ENCODE assay signal across 1 cellular context in the genomic region with DNA sequence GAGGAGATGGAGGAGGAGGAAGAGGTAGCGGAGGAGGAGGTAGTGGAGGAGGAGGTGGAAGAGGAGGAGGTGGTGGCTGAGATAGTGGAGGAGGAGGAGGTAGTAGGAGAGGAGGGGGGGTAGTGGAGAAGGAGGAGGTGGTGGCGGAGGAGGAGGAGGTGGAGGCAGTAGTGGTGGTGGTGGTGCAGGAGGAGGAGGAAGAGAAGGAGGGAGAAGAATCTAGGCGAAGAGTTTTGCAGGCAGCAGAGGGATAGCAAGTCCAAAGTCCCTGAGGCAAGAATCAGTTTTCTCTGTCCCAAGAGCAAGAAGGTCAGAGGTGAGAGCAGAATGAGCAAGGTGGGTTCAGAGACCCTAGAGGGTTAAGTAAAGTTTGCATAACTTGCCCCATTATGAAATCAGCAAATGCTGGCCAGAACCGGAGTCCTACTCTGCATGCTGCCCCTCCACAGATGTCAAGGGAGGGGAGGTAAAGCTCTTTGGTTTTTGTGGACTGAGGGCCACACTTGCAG.
TF ChIP-seq lines count a peak whose summit lies in the region.

No MANE protein-coding gene starts in this region.

TF ChIP-seq in K562, 482 proteins besides CTCF, POLR2A, EP300 and RAD21 (continued from another document and continues in another):
- TF ChIP-seq, protein P1, sequence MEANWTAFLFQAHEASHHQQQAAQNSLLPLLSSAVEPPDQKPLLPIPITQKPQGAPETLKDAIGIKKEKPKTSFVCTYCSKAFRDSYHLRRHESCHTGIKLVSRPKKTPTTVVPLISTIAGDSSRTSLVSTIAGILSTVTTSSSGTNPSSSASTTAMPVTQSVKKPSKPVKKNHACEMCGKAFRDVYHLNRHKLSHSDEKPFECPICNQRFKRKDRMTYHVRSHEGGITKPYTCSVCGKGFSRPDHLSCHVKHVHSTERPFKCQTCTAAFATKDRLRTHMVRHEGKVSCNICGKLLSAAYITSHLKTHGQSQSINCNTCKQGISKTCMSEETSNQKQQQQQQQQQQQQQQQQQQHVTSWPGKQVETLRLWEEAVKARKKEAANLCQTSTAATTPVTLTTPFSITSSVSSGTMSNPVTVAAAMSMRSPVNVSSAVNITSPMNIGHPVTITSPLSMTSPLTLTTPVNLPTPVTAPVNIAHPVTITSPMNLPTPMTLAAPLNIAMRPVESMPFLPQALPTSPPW (CRISPR knock-in tag; IDR thresholded peaks at IDR 0.05), result peak; percentile 79
- TF ChIP-seq, protein P2, sequence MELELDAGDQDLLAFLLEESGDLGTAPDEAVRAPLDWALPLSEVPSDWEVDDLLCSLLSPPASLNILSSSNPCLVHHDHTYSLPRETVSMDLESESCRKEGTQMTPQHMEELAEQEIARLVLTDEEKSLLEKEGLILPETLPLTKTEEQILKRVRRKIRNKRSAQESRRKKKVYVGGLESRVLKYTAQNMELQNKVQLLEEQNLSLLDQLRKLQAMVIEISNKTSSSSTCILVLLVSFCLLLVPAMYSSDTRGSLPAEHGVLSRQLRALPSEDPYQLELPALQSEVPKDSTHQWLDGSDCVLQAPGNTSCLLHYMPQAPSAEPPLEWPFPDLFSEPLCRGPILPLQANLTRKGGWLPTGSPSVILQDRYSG (tag; conservative IDR thresholded peaks at IDR 0.05; ENCODE audit: low read depth), result no peak
- TF ChIP-seq FUS (optimal IDR thresholded peaks at IDR 0.05; ENCODE audit: low read depth, low read length), result no peak
- 0 out of 2 replicates have a peak, but pooled peaks have one; percentile 50 for TF ChIP-seq CBX1 (IDR thresholded peaks at IDR 0.05; ENCODE audit: low read depth)
- TF ChIP-seq TEAD1 (CRISPR knock-in tag; IDR thresholded peaks at IDR 0.05), result no peak
- TF ChIP-seq, protein P3, sequence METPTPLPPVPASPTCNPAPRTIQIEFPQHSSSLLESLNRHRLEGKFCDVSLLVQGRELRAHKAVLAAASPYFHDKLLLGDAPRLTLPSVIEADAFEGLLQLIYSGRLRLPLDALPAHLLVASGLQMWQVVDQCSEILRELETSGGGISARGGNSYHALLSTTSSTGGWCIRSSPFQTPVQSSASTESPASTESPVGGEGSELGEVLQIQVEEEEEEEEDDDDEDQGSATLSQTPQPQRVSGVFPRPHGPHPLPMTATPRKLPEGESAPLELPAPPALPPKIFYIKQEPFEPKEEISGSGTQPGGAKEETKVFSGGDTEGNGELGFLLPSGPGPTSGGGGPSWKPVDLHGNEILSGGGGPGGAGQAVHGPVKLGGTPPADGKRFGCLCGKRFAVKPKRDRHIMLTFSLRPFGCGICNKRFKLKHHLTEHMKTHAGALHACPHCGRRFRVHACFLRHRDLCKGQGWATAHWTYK (CRISPR knock-in tag; IDR thresholded peaks at IDR 0.05), result no peak
- TF ChIP-seq ARID2 (IDR thresholded peaks at IDR 0.05), result no peak
- TF ChIP-seq, protein P4, sequence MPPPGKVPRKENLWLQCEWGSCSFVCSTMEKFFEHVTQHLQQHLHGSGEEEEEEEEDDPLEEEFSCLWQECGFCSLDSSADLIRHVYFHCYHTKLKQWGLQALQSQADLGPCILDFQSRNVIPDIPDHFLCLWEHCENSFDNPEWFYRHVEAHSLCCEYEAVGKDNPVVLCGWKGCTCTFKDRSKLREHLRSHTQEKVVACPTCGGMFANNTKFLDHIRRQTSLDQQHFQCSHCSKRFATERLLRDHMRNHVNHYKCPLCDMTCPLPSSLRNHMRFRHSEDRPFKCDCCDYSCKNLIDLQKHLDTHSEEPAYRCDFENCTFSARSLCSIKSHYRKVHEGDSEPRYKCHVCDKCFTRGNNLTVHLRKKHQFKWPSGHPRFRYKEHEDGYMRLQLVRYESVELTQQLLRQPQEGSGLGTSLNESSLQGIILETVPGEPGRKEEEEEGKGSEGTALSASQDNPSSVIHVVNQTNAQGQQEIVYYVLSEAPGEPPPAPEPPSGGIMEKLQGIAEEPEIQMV (tag; conservative IDR thresholded peaks at IDR 0.05; ENCODE audit: low read depth), result no peak
- TF ChIP-seq CTBP1 (IDR thresholded peaks at IDR 0.05; ENCODE audit: borderline replicate concordance), result peak; percentile 47
- no peak for TF ChIP-seq ZNF212 (CRISPR knock-in tag; IDR thresholded peaks at IDR 0.05)
- no peak for TF ChIP-seq POLR2H (tag; IDR thresholded peaks at IDR 0.05; ENCODE audit: low read depth)
- peak; percentile 96 for TF ChIP-seq OTX1 (CRISPR knock-in tag; IDR thresholded peaks at IDR 0.05)
- TF ChIP-seq KHSRP (IDR thresholded peaks at IDR 0.05), result no peak
- no peak for TF ChIP-seq ZNF75A (CRISPR knock-in tag; IDR thresholded peaks at IDR 0.05)
- TF ChIP-seq, protein P5, sequence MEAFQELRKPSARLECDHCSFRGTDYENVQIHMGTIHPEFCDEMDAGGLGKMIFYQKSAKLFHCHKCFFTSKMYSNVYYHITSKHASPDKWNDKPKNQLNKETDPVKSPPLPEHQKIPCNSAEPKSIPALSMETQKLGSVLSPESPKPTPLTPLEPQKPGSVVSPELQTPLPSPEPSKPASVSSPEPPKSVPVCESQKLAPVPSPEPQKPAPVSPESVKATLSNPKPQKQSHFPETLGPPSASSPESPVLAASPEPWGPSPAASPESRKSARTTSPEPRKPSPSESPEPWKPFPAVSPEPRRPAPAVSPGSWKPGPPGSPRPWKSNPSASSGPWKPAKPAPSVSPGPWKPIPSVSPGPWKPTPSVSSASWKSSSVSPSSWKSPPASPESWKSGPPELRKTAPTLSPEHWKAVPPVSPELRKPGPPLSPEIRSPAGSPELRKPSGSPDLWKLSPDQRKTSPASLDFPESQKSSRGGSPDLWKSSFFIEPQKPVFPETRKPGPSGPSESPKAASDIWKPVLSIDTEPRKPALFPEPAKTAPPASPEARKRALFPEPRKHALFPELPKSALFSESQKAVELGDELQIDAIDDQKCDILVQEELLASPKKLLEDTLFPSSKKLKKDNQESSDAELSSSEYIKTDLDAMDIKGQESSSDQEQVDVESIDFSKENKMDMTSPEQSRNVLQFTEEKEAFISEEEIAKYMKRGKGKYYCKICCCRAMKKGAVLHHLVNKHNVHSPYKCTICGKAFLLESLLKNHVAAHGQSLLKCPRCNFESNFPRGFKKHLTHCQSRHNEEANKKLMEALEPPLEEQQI (IDR thresholded peaks at IDR 0.05), result no peak
- TF ChIP-seq, protein P6, sequence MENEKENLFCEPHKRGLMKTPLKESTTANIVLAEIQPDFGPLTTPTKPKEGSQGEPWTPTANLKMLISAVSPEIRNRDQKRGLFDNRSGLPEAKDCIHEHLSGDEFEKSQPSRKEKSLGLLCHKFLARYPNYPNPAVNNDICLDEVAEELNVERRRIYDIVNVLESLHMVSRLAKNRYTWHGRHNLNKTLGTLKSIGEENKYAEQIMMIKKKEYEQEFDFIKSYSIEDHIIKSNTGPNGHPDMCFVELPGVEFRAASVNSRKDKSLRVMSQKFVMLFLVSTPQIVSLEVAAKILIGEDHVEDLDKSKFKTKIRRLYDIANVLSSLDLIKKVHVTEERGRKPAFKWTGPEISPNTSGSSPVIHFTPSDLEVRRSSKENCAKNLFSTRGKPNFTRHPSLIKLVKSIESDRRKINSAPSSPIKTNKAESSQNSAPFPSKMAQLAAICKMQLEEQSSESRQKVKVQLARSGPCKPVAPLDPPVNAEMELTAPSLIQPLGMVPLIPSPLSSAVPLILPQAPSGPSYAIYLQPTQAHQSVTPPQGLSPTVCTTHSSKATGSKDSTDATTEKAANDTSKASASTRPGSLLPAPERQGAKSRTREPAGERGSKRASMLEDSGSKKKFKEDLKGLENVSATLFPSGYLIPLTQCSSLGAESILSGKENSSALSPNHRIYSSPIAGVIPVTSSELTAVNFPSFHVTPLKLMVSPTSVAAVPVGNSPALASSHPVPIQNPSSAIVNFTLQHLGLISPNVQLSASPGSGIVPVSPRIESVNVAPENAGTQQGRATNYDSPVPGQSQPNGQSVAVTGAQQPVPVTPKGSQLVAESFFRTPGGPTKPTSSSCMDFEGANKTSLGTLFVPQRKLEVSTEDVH (IDR thresholded peaks at IDR 0.05; ENCODE audit: low read depth, partially characterized antibody), result peak; percentile 40
- TF ChIP-seq KDM5B (IDR thresholded peaks at IDR 0.05; ENCODE audit: insufficient replicate concordance, low read depth, low read length), result no peak
- no peak for TF ChIP-seq YBX1 (IDR thresholded peaks at IDR 0.05)
- TF ChIP-seq ZNF12 (CRISPR knock-in tag; IDR thresholded peaks at IDR 0.05), result no peak
- no peak for TF ChIP-seq HDGF (IDR thresholded peaks at IDR 0.05)
- TF ChIP-seq TOE1 (IDR thresholded peaks at IDR 0.05; ENCODE audit: borderline replicate concordance), result peak; percentile 78; the same call in 1 of the 2 replicates
- no peak for TF ChIP-seq TOE1 (CRISPR knock-in tag; IDR thresholded peaks at IDR 0.05; ENCODE audit: borderline replicate concordance, low read depth)
- no peak for TF ChIP-seq ZC3H4 (CRISPR knock-in tag; IDR thresholded peaks at IDR 0.05; ENCODE audit: borderline replicate concordance)
- TF ChIP-seq TCF7L2 (IDR thresholded peaks at IDR 0.05; ENCODE audit: low read depth, low read length), result no peak
- TF ChIP-seq NR4A1 (CRISPR knock-in tag; IDR thresholded peaks at IDR 0.05), result no peak
- TF ChIP-seq NR4A1 (tag; IDR thresholded peaks at IDR 0.05), result no peak; the same call in 1 of the 2 replicates
- TF ChIP-seq NR2F6 (CRISPR knock-in tag; IDR thresholded peaks at IDR 0.05), result no peak
- TF ChIP-seq, protein P7, sequence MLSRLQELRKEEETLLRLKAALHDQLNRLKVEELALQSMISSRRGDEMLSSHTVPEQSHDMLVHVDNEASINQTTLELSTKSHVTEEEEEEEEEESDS (CRISPR knock-in tag; IDR thresholded peaks at IDR 0.05), result no peak
- no peak for TF ChIP-seq ZNF133 (CRISPR knock-in tag; IDR thresholded peaks at IDR 0.05)
- TF ChIP-seq NBN (IDR thresholded peaks at IDR 0.05; ENCODE audit: low read depth), result peak; percentile 78; the same call in 1 of the 2 replicates
- TF ChIP-seq, protein P8, sequence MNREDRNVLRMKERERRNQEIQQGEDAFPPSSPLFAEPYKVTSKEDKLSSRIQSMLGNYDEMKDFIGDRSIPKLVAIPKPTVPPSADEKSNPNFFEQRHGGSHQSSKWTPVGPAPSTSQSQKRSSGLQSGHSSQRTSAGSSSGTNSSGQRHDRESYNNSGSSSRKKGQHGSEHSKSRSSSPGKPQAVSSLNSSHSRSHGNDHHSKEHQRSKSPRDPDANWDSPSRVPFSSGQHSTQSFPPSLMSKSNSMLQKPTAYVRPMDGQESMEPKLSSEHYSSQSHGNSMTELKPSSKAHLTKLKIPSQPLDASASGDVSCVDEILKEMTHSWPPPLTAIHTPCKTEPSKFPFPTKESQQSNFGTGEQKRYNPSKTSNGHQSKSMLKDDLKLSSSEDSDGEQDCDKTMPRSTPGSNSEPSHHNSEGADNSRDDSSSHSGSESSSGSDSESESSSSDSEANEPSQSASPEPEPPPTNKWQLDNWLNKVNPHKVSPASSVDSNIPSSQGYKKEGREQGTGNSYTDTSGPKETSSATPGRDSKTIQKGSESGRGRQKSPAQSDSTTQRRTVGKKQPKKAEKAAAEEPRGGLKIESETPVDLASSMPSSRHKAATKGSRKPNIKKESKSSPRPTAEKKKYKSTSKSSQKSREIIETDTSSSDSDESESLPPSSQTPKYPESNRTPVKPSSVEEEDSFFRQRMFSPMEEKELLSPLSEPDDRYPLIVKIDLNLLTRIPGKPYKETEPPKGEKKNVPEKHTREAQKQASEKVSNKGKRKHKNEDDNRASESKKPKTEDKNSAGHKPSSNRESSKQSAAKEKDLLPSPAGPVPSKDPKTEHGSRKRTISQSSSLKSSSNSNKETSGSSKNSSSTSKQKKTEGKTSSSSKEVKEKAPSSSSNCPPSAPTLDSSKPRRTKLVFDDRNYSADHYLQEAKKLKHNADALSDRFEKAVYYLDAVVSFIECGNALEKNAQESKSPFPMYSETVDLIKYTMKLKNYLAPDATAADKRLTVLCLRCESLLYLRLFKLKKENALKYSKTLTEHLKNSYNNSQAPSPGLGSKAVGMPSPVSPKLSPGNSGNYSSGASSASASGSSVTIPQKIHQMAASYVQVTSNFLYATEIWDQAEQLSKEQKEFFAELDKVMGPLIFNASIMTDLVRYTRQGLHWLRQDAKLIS (CRISPR knock-in tag; IDR thresholded peaks at IDR 0.05), result no peak
- peak; percentile 52 for TF ChIP-seq SP1 (CRISPR knock-in tag; IDR thresholded peaks at IDR 0.05)
- no peak for TF ChIP-seq SMAD3 (CRISPR knock-in tag; conservative IDR thresholded peaks at IDR 0.05)
- no peak for TF ChIP-seq SMARCA5 (IDR thresholded peaks at IDR 0.05)
- TF ChIP-seq, protein P9, sequence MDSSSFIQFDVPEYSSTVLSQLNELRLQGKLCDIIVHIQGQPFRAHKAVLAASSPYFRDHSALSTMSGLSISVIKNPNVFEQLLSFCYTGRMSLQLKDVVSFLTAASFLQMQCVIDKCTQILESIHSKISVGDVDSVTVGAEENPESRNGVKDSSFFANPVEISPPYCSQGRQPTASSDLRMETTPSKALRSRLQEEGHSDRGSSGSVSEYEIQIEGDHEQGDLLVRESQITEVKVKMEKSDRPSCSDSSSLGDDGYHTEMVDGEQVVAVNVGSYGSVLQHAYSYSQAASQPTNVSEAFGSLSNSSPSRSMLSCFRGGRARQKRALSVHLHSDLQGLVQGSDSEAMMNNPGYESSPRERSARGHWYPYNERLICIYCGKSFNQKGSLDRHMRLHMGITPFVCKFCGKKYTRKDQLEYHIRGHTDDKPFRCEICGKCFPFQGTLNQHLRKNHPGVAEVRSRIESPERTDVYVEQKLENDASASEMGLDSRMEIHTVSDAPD (CRISPR knock-in tag; IDR thresholded peaks at IDR 0.05), result no peak
- TF ChIP-seq, protein P10, sequence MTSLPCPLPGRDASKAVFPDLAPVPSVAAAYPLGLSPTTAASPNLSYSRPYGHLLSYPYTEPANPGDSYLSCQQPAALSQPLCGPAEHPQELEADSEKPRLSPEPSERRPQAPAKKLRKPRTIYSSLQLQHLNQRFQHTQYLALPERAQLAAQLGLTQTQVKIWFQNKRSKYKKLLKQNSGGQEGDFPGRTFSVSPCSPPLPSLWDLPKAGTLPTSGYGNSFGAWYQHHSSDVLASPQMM (CRISPR knock-in tag; IDR thresholded peaks at IDR 0.05), result no peak
- no peak for TF ChIP-seq ZNF584 (CRISPR knock-in tag; IDR thresholded peaks at IDR 0.05; ENCODE audit: low read depth)
- no peak for TF ChIP-seq RBM14 (IDR thresholded peaks at IDR 0.05; ENCODE audit: borderline replicate concordance, insufficient read depth, low read depth, low read length)
- TF ChIP-seq PRMT5 (CRISPR knock-in tag; IDR thresholded peaks at IDR 0.05), result no peak
- TF ChIP-seq RBBP5 (IDR thresholded peaks at IDR 0.05; ENCODE audit: borderline replicate concordance, insufficient read depth, low read length, poor library complexity, severe bottlenecking), result no peak
- peak; percentile 70; the same call in 1 of the 2 replicates for TF ChIP-seq SMARCE1 (IDR thresholded peaks at IDR 0.05)
- TF ChIP-seq ZNF24 (IDR thresholded peaks at IDR 0.05), result no peak
- TF ChIP-seq PHF20 (IDR thresholded peaks at IDR 0.05; ENCODE audit: partially characterized antibody), result no peak
- TF ChIP-seq POLR3A (IDR thresholded peaks at IDR 0.05; ENCODE audit: borderline replicate concordance, extremely low read depth, insufficient read depth, insufficient read length), result no peak
- TF ChIP-seq, protein P11, sequence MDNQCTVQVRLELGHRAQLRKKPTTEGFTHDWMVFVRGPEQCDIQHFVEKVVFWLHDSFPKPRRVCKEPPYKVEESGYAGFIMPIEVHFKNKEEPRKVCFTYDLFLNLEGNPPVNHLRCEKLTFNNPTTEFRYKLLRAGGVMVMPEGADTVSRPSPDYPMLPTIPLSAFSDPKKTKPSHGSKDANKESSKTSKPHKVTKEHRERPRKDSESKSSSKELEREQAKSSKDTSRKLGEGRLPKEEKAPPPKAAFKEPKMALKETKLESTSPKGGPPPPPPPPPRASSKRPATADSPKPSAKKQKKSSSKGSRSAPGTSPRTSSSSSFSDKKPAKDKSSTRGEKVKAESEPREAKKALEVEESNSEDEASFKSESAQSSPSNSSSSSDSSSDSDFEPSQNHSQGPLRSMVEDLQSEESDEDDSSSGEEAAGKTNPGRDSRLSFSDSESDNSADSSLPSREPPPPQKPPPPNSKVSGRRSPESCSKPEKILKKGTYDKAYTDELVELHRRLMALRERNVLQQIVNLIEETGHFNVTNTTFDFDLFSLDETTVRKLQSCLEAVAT (IDR thresholded peaks at IDR 0.05), result peak; percentile 74 to 88; a peak in 3 of 4 replicates
- no peak for TF ChIP-seq ZNF79 (CRISPR knock-in tag; IDR thresholded peaks at IDR 0.05; ENCODE audit: low read depth)
- TF ChIP-seq STAT5A (IDR thresholded peaks at IDR 0.05; ENCODE audit: borderline replicate concordance, low read length), result no peak
